ENCODE assay signal across 9 cellular contexts in the genomic region with DNA sequence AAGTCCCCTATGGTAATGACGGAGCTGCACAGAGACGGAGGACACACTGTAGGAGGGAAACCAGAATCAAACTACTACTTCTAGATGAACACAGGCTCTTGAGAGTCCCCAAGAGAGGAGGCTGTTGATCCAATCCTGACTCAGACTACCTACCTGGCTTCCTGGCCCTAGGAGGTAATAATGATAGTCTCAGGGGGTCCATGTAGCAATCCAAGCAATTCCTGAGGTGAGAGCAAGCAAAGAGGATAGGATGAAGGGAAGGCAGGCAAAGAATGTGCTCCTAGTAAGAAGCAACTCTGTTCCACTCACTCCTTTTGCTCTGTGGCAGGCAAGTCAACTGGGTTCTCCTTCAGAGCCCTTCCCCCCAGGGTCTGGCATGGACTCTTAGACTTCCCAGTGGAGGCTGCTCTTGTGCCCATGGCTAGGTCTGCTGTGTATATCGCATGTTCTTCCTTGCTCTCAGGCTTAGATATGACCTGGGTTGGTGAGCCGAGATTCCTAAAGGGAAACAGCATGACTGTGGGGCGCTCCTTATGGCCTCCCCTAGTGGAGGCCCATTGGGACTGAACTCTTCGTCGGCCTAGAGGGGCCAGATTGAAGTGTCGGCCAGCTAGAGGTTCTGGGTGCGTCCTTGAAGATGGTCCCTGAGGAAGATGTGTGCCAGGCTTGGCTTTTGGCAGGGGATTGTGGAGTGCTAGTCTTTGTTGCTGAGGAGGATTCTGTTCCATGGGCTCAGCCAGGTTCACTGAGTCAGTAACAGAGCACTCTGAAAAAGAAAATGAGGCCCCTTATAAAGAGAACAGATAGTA. TPM values are rescaled to one million over a fixed set of nuclear protein-coding genes. Genes with fewer than 3 reads are reported as not detected.
DNase-seq lines count a peak whose midpoint lies in the region; ATAC-seq, FAIRE-seq and TF ChIP-seq lines count a peak whose summit lies in the region.
"Had no signal": no experiment of that assay in that cellular context is flagged by ENCODE, and none has a peak within 500 bp of the region (broad histone marks: within the 10 kb centered on the region; RNA-seq: fewer than 3 reads in every experiment).

No MANE protein-coding gene starts in this region.

- no peak overlapping the region for H3K4me3 ChIP-seq in SK-N-SH (ENCODE audit: low read depth in 2 of 2, low read length in 1 of 2)
- H3K4me3 ChIP-seq in keratinocyte (ENCODE audit: control insufficient read depth in 2 of 3, extremely low read depth in 1 of 3, insufficient read depth in 2 of 3, low read depth in 1 of 3, low read length in 3 of 3) = peak overlapping the region in 2 of 3 experiments; percentile 9 to 60
- H3K4me3 ChIP-seq in MM.1S (ENCODE audit: low read length) = no peak overlapping the region

- FAIRE-seq in keratinocyte (lab: Jason Lieb, UNC) = no peak

- no peak for TF ChIP-seq RAD21 in SK-N-SH (IDR thresholded peaks at IDR 0.05; ENCODE audit: low read length)

- H3K9ac ChIP-seq in SK-N-SH (0 out of 2 replicates have a peak overlapping the region, but pooled peaks have one; percentile 24), keratinocyte (ENCODE audit: control insufficient read depth, extremely low read depth, insufficient read depth, low read length) (no peak overlapping the region), MM.1S (ENCODE audit: low read length) (no peak overlapping the region)

- no peak overlapping the region for H2AFZ ChIP-seq in SK-N-SH (ENCODE audit: low read depth)
- no peak overlapping the region for H2AFZ ChIP-seq in keratinocyte (ENCODE audit: control insufficient read depth, low read length)
- H2AFZ ChIP-seq in MM.1S (ENCODE audit: low read length) = no peak overlapping the region

- no peak for TF ChIP-seq CTCF in SK-N-SH (IDR thresholded peaks at IDR 0.05)
- no peak for TF ChIP-seq CTCF in keratinocyte (optimal IDR thresholded peaks at IDR 0.05 in 1 of 3, IDR thresholded peaks at IDR 0.05 in 1 of 3, conservative IDR thresholded peaks at IDR 0.05 in 1 of 3; ENCODE audit: extremely low read depth in 1 of 3, insufficient read depth in 2 of 3, low read length in 3 of 3)
- no peak for TF ChIP-seq CTCF in MM.1S (IDR thresholded peaks at IDR 0.05; ENCODE audit: low read length)

- no peak for TF ChIP-seq EP300 in SK-N-SH (IDR thresholded peaks at IDR 0.05; ENCODE audit: borderline replicate concordance in 1 of 2, low read depth in 1 of 2, low read length in 1 of 2)

- H3K9me1 ChIP-seq in keratinocyte (ENCODE audit: control insufficient read depth, extremely low read depth, insufficient read depth, low read length) = no peaks in the 10 kb centered on the region

- peak overlapping the region; percentile 96 for H3K4me3 Mint-ChIP-seq in activated T-helper 1 cell treated with anti-CD3 and anti-CD28 coated beads, Interleukin-12 subunit alpha, Interleukin-12 subunit beta, Interleukin-2, Interleukin-4 antibody, amounts not matched to agents 30 ng/mL and 10 ng/mL and 1 ng/mL, durations not matched to agents 14 hours and 24 hours and 36 hours
- peak overlapping the region; percentile 23 for H3K4me3 Mint-ChIP-seq in stimulated activated memory B cell treated with anti-CD40 and anti-IgM and Interleukin-4, amounts not matched to agents 10 μg/mL and 1 μg/mL and 100 μg/mL, for 72 hours

- intact Hi-C loops in activated T-helper 1 cell treated with anti-CD3 and anti-CD28 coated beads, Interleukin-12 subunit alpha, Interleukin-12 subunit beta, Interleukin-2, Interleukin-4 antibody, amounts not matched to agents 30 ng/mL and 10 ng/mL and 1 ng/mL, durations not matched to agents 14 hours and 24 hours and 36 hours (cut with micrococcal nuclease) = no loop called here

- no peaks in the 10 kb centered on the region for H3K9me2 ChIP-seq in SK-N-SH
- H3K9me2 ChIP-seq in MM.1S (replicated peaks; ENCODE audit: insufficient read depth, low read length) = no peaks in the 10 kb centered on the region

- no peak for ATAC-seq in SK-N-SH treated with all-trans-retinoic acid at 6 μM for 48 hours
- no peak for ATAC-seq in stimulated activated memory B cell treated with anti-CD40 and anti-IgM and Interleukin-4, amounts not matched to agents 10 μg/mL and 1 μg/mL and 100 μg/mL, for 72 hours

- H3K27ac ChIP-seq in SK-N-SH (ENCODE audit: low read depth in 2 of 2, low read length in 1 of 2) (no peak overlapping the region), keratinocyte (ENCODE audit: control insufficient read depth, insufficient read depth, low read length) (no peak overlapping the region), MM.1S (ENCODE audit: low read length) (no peak overlapping the region)

- H3K9me3 ChIP-seq in SK-N-SH (no peaks in the 10 kb centered on the region), keratinocyte (ENCODE audit: control insufficient read depth, low read depth, low read length) (no peaks in the 10 kb centered on the region), MM.1S (replicated peaks; ENCODE audit: insufficient read depth, low read length) (no peaks in the 10 kb centered on the region)

- CTCF ChIA-PET in SK-N-SH (lab: Yijun Ruan, JAX) = interaction anchor here (1.5 to 12.0 kb wide), 7 partner anchors 9 to 191 kb away, joined by 5 to 191 read pairs (median 19); partner anchors contain the start of genes CIDEB, DHRS1, LTB4R2 and MDP1

- H3K4me1 ChIP-seq in SK-N-SH (ENCODE audit: control insufficient read depth in 1 of 2, insufficient read depth in 2 of 2, low read depth in 1 of 2, low read length in 1 of 2) (peaks cover 26% of the 10 kb centered on the region in 2 experiments; a peak in 2 of 4 replicates), keratinocyte (ENCODE audit: control insufficient read depth, extremely low read depth, insufficient read depth, low read length) (peaks cover 44% of the 10 kb centered on the region), MM.1S (ENCODE audit: low read length) (peaks cover 11% of the 10 kb centered on the region; the same call in 1 of the 2 replicates)

- DNase-seq in SK-N-SH (no peak), keratinocyte (ENCODE audit: low read depth, low spot score) (no peak), MM.1S (no peak), midbrain (lab: John Stamatoyannopoulos, UW) (no peak), superior temporal gyrus (ENCODE audit: extremely low spot score) (no peak)
- DNase-seq in activated T-helper 1 cell treated with anti-CD3 and anti-CD28 coated beads, Interleukin-12 subunit alpha, Interleukin-12 subunit beta, Interleukin-2, Interleukin-4 antibody, amounts not matched to agents 30 ng/mL and 10 ng/mL and 1 ng/mL, durations not matched to agents 14 hours and 24 hours and 36 hours (ENCODE audit: low spot score) = no peak
- DNase-seq: NCI-H2107 had no signal

- H3K36me3 Mint-ChIP-seq in activated T-helper 1 cell treated with anti-CD3 and anti-CD28 coated beads, Interleukin-12 subunit alpha, Interleukin-12 subunit beta, Interleukin-2, Interleukin-4 antibody, amounts not matched to agents 30 ng/mL and 10 ng/mL and 1 ng/mL, durations not matched to agents 14 hours and 24 hours and 36 hours (ENCODE audit: low read depth) = peaks cover 51% of the 10 kb centered on the region
- H3K36me3 Mint-ChIP-seq in stimulated activated memory B cell treated with anti-CD40 and anti-IgM and Interleukin-4, amounts not matched to agents 10 μg/mL and 1 μg/mL and 100 μg/mL, for 72 hours = peaks cover 55% of the 10 kb centered on the region

- H3K9me3 Mint-ChIP-seq in activated T-helper 1 cell treated with anti-CD3 and anti-CD28 coated beads, Interleukin-12 subunit alpha, Interleukin-12 subunit beta, Interleukin-2, Interleukin-4 antibody, amounts not matched to agents 30 ng/mL and 10 ng/mL and 1 ng/mL, durations not matched to agents 14 hours and 24 hours and 36 hours = no peaks in the 10 kb centered on the region
- no peaks in the 10 kb centered on the region for H3K9me3 Mint-ChIP-seq in stimulated activated memory B cell treated with anti-CD40 and anti-IgM and Interleukin-4, amounts not matched to agents 10 μg/mL and 1 μg/mL and 100 μg/mL, for 72 hours

- no peaks in the 10 kb centered on the region for H4K20me1 ChIP-seq in SK-N-SH (ENCODE audit: insufficient read depth)
- H4K20me1 ChIP-seq in keratinocyte (ENCODE audit: control insufficient read depth, extremely low read depth, insufficient read depth, low read length) = no peaks in the 10 kb centered on the region
- no peaks in the 10 kb centered on the region for H4K20me1 ChIP-seq in MM.1S (ENCODE audit: insufficient read depth, low read length)

- WGBS in SK-N-SH (ENCODE audit: low lambda C conversion rate) = over 99% methylated on average over 8 of the region's 9 CpGs

- H3K27me3 ChIP-seq in SK-N-SH (ENCODE audit: insufficient read depth) (no peaks in the 10 kb centered on the region), keratinocyte (ENCODE audit: control insufficient read depth, extremely low read depth, insufficient read depth, low read length) (no peaks in the 10 kb centered on the region), MM.1S (replicated peaks; ENCODE audit: insufficient read depth, low read length) (no peaks in the 10 kb centered on the region)

- POLR2A ChIA-PET in SK-N-SH (lab: Yijun Ruan, JAX) = no interaction called here

- H3K4me1 Mint-ChIP-seq in activated T-helper 1 cell treated with anti-CD3 and anti-CD28 coated beads, Interleukin-12 subunit alpha, Interleukin-12 subunit beta, Interleukin-2, Interleukin-4 antibody, amounts not matched to agents 30 ng/mL and 10 ng/mL and 1 ng/mL, durations not matched to agents 14 hours and 24 hours and 36 hours (ENCODE audit: low read depth) = peaks cover 64% of the 10 kb centered on the region
- peaks cover 74% of the 10 kb centered on the region for H3K4me1 Mint-ChIP-seq in stimulated activated memory B cell treated with anti-CD40 and anti-IgM and Interleukin-4, amounts not matched to agents 10 μg/mL and 1 μg/mL and 100 μg/mL, for 72 hours

- peak overlapping the region; percentile 50 for H3K27ac Mint-ChIP-seq in activated T-helper 1 cell treated with anti-CD3 and anti-CD28 coated beads, Interleukin-12 subunit alpha, Interleukin-12 subunit beta, Interleukin-2, Interleukin-4 antibody, amounts not matched to agents 30 ng/mL and 10 ng/mL and 1 ng/mL, durations not matched to agents 14 hours and 24 hours and 36 hours
- H3K27ac Mint-ChIP-seq in stimulated activated memory B cell treated with anti-CD40 and anti-IgM and Interleukin-4, amounts not matched to agents 10 μg/mL and 1 μg/mL and 100 μg/mL, for 72 hours = peak overlapping the region; percentile 64

- H3K4me2 ChIP-seq in SK-N-SH = peak overlapping the region; percentile 95
- peak overlapping the region; percentile 96 for H3K4me2 ChIP-seq in keratinocyte (ENCODE audit: control insufficient read depth, extremely low read depth, insufficient read depth, low read depth, low read length)
- no peak overlapping the region for H3K4me2 ChIP-seq in MM.1S (ENCODE audit: low read depth, low read length)

- H3K79me2 ChIP-seq in SK-N-SH (ENCODE audit: insufficient read depth) = peaks cover 43% of the 10 kb centered on the region
- H3K79me2 ChIP-seq in keratinocyte (ENCODE audit: control insufficient read depth, insufficient read depth, low read length) = peaks cover 19% of the 10 kb centered on the region
- peaks cover 22% of the 10 kb centered on the region for H3K79me2 ChIP-seq in MM.1S (ENCODE audit: low read length)

- H3K36me3 ChIP-seq in SK-N-SH (replicated peaks in 1 of 2; ENCODE audit: control insufficient read depth in 1 of 2, insufficient read depth in 2 of 2, low read length in 1 of 2) (peaks cover 48 to 55% of the 10 kb centered on the region in 2 experiments), keratinocyte (ENCODE audit: control insufficient read depth in 2 of 2, extremely low read depth in 1 of 2, insufficient read depth in 2 of 2, low read length in 2 of 2) (peaks cover 25 to 50% of the 10 kb centered on the region in 2 experiments), MM.1S (replicated peaks; ENCODE audit: insufficient read depth, low read length) (no peaks in the 10 kb centered on the region)

- dilution Hi-C loops in keratinocyte (cut with MboI; ENCODE audit: extremely low pct_ligation_motif_present, low sequenced_read_pairs) = no loop called here

- H3K27me3 Mint-ChIP-seq in activated T-helper 1 cell treated with anti-CD3 and anti-CD28 coated beads, Interleukin-12 subunit alpha, Interleukin-12 subunit beta, Interleukin-2, Interleukin-4 antibody, amounts not matched to agents 30 ng/mL and 10 ng/mL and 1 ng/mL, durations not matched to agents 14 hours and 24 hours and 36 hours (ENCODE audit: insufficient read depth) = no peaks in the 10 kb centered on the region
- H3K27me3 Mint-ChIP-seq in stimulated activated memory B cell treated with anti-CD40 and anti-IgM and Interleukin-4, amounts not matched to agents 10 μg/mL and 1 μg/mL and 100 μg/mL, for 72 hours = no peaks in the 10 kb centered on the region

- peaks cover 19% of the 10 kb centered on the region for H3F3A ChIP-seq in SK-N-SH (replicated peaks; ENCODE audit: insufficient read depth)
- peaks cover 11% of the 10 kb centered on the region; the same call in 1 of the 2 replicates for H3F3A ChIP-seq in MM.1S (ENCODE audit: insufficient read depth, low read length)

RNA-seq across cellular contexts. Expression of gene TINF2, which starts 2.1 kb away (rescaled TPM):
- polyA plus RNA-seq in SK-N-SH (2012; rRNA removed) = 38.3 and 42.2 TPM in 2 replicates
- polyA plus RNA-seq in SK-N-SH (2012; cell fraction: cytosol; rRNA removed) = 40.0 and 41.1 TPM in 2 replicates
- 61.8 and 64.1 TPM in 2 replicates for polyA plus RNA-seq in SK-N-SH (2012; cell fraction: nucleus; rRNA removed)
- 90.9 and 95.9 TPM in 2 replicates for total RNA-seq in activated T-helper 1 cell treated with anti-CD3 and anti-CD28 coated beads, Interleukin-12 subunit alpha, Interleukin-12 subunit beta, Interleukin-2, Interleukin-4 antibody, amounts not matched to agents 30 ng/mL and 10 ng/mL and 1 ng/mL, durations not matched to agents 14 hours and 24 hours and 36 hours
- 43.5 to 107 TPM (median 54.3 TPM) in 3 replicates for polyA plus RNA-seq in keratinocyte
- polyA plus RNA-seq in keratinocyte (2011; ENCODE audit: low read depth) = 105 TPM
- polyA plus RNA-seq in keratinocyte (2011; cell fraction: cytosol; rRNA removed) = 62.8 and 85.3 TPM in 2 replicates
- 86.4 and 99.2 TPM in 2 replicates for polyA plus RNA-seq in keratinocyte (2011; cell fraction: nucleus; rRNA removed)
- 46.2 and 91.0 TPM in 2 replicates for polyA plus RNA-seq in keratinocyte (2012; ENCODE audit: low replicate concordance)
- 29.6 to 59.0 TPM (median 56.6 TPM) in 3 replicates for polyA minus RNA-seq in keratinocyte
- polyA minus RNA-seq in keratinocyte (2011; cell fraction: cytosol; rRNA and poly(A)+ RNA removed) = 50.5 TPM
- polyA minus RNA-seq in keratinocyte (2011; cell fraction: nucleus; rRNA and poly(A)+ RNA removed) = 26.7 and 43.3 TPM in 2 replicates

RNA-seq across cellular contexts. Expression of gene GMPR2, which starts 7.6 kb away (rescaled TPM):
- 97.0 and 149 TPM in 2 replicates for polyA plus RNA-seq in SK-N-SH (2012; rRNA removed)
- 113 and 123 TPM in 2 replicates for polyA plus RNA-seq in SK-N-SH (2012; cell fraction: cytosol; rRNA removed)
- polyA plus RNA-seq in SK-N-SH (2012; cell fraction: nucleus; rRNA removed) = 95.3 and 158 TPM in 2 replicates
- 40.8 and 41.4 TPM in 2 replicates for total RNA-seq in activated T-helper 1 cell treated with anti-CD3 and anti-CD28 coated beads, Interleukin-12 subunit alpha, Interleukin-12 subunit beta, Interleukin-2, Interleukin-4 antibody, amounts not matched to agents 30 ng/mL and 10 ng/mL and 1 ng/mL, durations not matched to agents 14 hours and 24 hours and 36 hours
- polyA plus RNA-seq in keratinocyte = 84.1 to 90.0 TPM (median 84.6 TPM) in 3 replicates
- polyA plus RNA-seq in keratinocyte (2011; ENCODE audit: low read depth) = 20.8 TPM
- 75.6 and 78.2 TPM in 2 replicates for polyA plus RNA-seq in keratinocyte (2011; cell fraction: cytosol; rRNA removed)
- 97.9 and 98.6 TPM in 2 replicates for polyA plus RNA-seq in keratinocyte (2011; cell fraction: nucleus; rRNA removed)
- polyA plus RNA-seq in keratinocyte (2012; ENCODE audit: low replicate concordance) = 48.3 and 76.4 TPM in 2 replicates
- polyA minus RNA-seq in keratinocyte = 76.9 to 98.2 TPM (median 79.0 TPM) in 3 replicates
- 41.6 TPM for polyA minus RNA-seq in keratinocyte (2011; cell fraction: cytosol; rRNA and poly(A)+ RNA removed)
- polyA minus RNA-seq in keratinocyte (2011; cell fraction: nucleus; rRNA and poly(A)+ RNA removed) = 40.4 and 41.3 TPM in 2 replicates

RNA-seq across cellular contexts. Expression of gene NEDD8, which starts 8.1 kb away (rescaled TPM):
- polyA plus RNA-seq in SK-N-SH (2012; rRNA removed) = 465 and 534 TPM in 2 replicates
- 571 and 857 TPM in 2 replicates for polyA plus RNA-seq in SK-N-SH (2012; cell fraction: cytosol; rRNA removed)
- polyA plus RNA-seq in SK-N-SH (2012; cell fraction: nucleus; rRNA removed) = 102 and 143 TPM in 2 replicates
- 177 and 185 TPM in 2 replicates for total RNA-seq in activated T-helper 1 cell treated with anti-CD3 and anti-CD28 coated beads, Interleukin-12 subunit alpha, Interleukin-12 subunit beta, Interleukin-2, Interleukin-4 antibody, amounts not matched to agents 30 ng/mL and 10 ng/mL and 1 ng/mL, durations not matched to agents 14 hours and 24 hours and 36 hours
- 458 to 509 TPM (median 499 TPM) in 3 replicates for polyA plus RNA-seq in keratinocyte
- polyA plus RNA-seq in keratinocyte (2011; ENCODE audit: low read depth) = 146 TPM
- polyA plus RNA-seq in keratinocyte (2011; cell fraction: cytosol; rRNA removed) = 470 and 537 TPM in 2 replicates
- polyA plus RNA-seq in keratinocyte (2011; cell fraction: nucleus; rRNA removed) = 167 and 216 TPM in 2 replicates
- 337 and 494 TPM in 2 replicates for polyA plus RNA-seq in keratinocyte (2012; ENCODE audit: low replicate concordance)
- polyA minus RNA-seq in keratinocyte = 108 to 141 TPM (median 126 TPM) in 3 replicates
- 114 TPM for polyA minus RNA-seq in keratinocyte (2011; cell fraction: cytosol; rRNA and poly(A)+ RNA removed)
- 27.1 and 42.4 TPM in 2 replicates for polyA minus RNA-seq in keratinocyte (2011; cell fraction: nucleus; rRNA and poly(A)+ RNA removed)

RNA-seq across cellular contexts. Expression of gene TGM1, which starts 22.7 kb away (rescaled TPM):
- polyA plus RNA-seq in SK-N-SH (2012; rRNA removed) (2.7 and 3.0 TPM in 2 replicates), keratinocyte (13.5 to 77.5 TPM (median 16.1 TPM) in 3 replicates)
- 0.84 and 1.4 TPM in 2 replicates for polyA plus RNA-seq in SK-N-SH (2012; cell fraction: cytosol; rRNA removed)
- polyA plus RNA-seq in SK-N-SH (2012; cell fraction: nucleus; rRNA removed) = 15.5 and 26.3 TPM in 2 replicates
- total RNA-seq in activated T-helper 1 cell treated with anti-CD3 and anti-CD28 coated beads, Interleukin-12 subunit alpha, Interleukin-12 subunit beta, Interleukin-2, Interleukin-4 antibody, amounts not matched to agents 30 ng/mL and 10 ng/mL and 1 ng/mL, durations not matched to agents 14 hours and 24 hours and 36 hours = 4.1 and 4.8 TPM in 2 replicates
- polyA plus RNA-seq in keratinocyte (2011; ENCODE audit: low read depth) = 404 TPM
- polyA plus RNA-seq in keratinocyte (2011; cell fraction: cytosol; rRNA removed) = 21.3 and 29.1 TPM in 2 replicates
- polyA plus RNA-seq in keratinocyte (2011; cell fraction: nucleus; rRNA removed) = 47.3 and 52.4 TPM in 2 replicates
- 10.7 and 436 TPM in 2 replicates for polyA plus RNA-seq in keratinocyte (2012; ENCODE audit: low replicate concordance)
- 24.4 to 87.5 TPM (median 33.1 TPM) in 3 replicates for polyA minus RNA-seq in keratinocyte
- polyA minus RNA-seq in keratinocyte (2011; cell fraction: cytosol; rRNA and poly(A)+ RNA removed) = 43.7 TPM
- 31.3 and 48.6 TPM in 2 replicates for polyA minus RNA-seq in keratinocyte (2011; cell fraction: nucleus; rRNA and poly(A)+ RNA removed)

RNA-seq across cellular contexts. Expression of gene MDP1, which starts 24.4 kb away (rescaled TPM):
- polyA plus RNA-seq in SK-N-SH (2012; rRNA removed) = 36.4 and 36.7 TPM in 2 replicates
- 33.8 and 34.0 TPM in 2 replicates for polyA plus RNA-seq in SK-N-SH (2012; cell fraction: cytosol; rRNA removed)
- polyA plus RNA-seq in SK-N-SH (2012; cell fraction: nucleus; rRNA removed) = 42.4 and 50.9 TPM in 2 replicates
- 11.6 and 12.9 TPM in 2 replicates for total RNA-seq in activated T-helper 1 cell treated with anti-CD3 and anti-CD28 coated beads, Interleukin-12 subunit alpha, Interleukin-12 subunit beta, Interleukin-2, Interleukin-4 antibody, amounts not matched to agents 30 ng/mL and 10 ng/mL and 1 ng/mL, durations not matched to agents 14 hours and 24 hours and 36 hours
- 7.0 to 7.5 TPM (median 7.3 TPM) in 3 replicates for polyA plus RNA-seq in keratinocyte
- polyA plus RNA-seq in keratinocyte (2011; ENCODE audit: low read depth) = 4.2 TPM
- polyA plus RNA-seq in keratinocyte (2011; cell fraction: cytosol; rRNA removed) = 5.0 and 6.9 TPM in 2 replicates
- 8.9 and 10.8 TPM in 2 replicates for polyA plus RNA-seq in keratinocyte (2011; cell fraction: nucleus; rRNA removed)
- 4.3 and 9.4 TPM in 2 replicates for polyA plus RNA-seq in keratinocyte (2012; ENCODE audit: low replicate concordance)
- polyA minus RNA-seq in keratinocyte = 2.3 to 3.2 TPM in 2 of 3 replicates, not detected in the other
- 3.1 TPM for polyA minus RNA-seq in keratinocyte (2011; cell fraction: cytosol; rRNA and poly(A)+ RNA removed)
- polyA minus RNA-seq in keratinocyte (2011; cell fraction: nucleus; rRNA and poly(A)+ RNA removed) = 2.6 and 3.4 TPM in 2 replicates

Comparison
In these comparisons a context has a peak if more than half of its experiments do, and no peak if none do; other contexts are left out.
1. H3K4me3 ChIP-seq: peak in keratinocyte (2 of 3); none in SK-N-SH (0 of 2) and MM.1S (single experiment).